8 cellular contexts compared by ENCODE assay signal in genomic region chr6:41735427-41736206, GRCh38. TPM values are rescaled to one million over a fixed set of nuclear protein-coding genes. Genes with fewer than 3 reads are reported as not detected.
DNase-seq lines count a peak whose midpoint lies in the region; ATAC-seq and TF ChIP-seq lines count a peak whose summit lies in the region.

Gene TFEB, minus strand, starts transcription at chr6:41735608. Its CDS starts 44,395 bp downstream, at chr6:41691213.

- no peaks in the 10 kb centered on the region for H3K27me3 ChIP-seq in BLaER1
- H3K27me3 ChIP-seq in right lobe of liver = no peaks in the 10 kb centered on the region

- H3K27ac ChIP-seq in BLaER1 (peak within 1 kb of the TSS; percentile 94), right lobe of liver (peak within 1 kb of the TSS; percentile 80 to 88 (median 87))

- ATAC-seq in GM19324 (IDR thresholded peaks at IDR 0.05; ENCODE audit: low FRiP score, unreplicated experiment) (peak; percentile 45), HG03469 (IDR thresholded peaks at IDR 0.05; ENCODE audit: unreplicated experiment) (peak; percentile 54), right lobe of liver (peak; percentile 87 to 92 (median 89))

- H3K4me1 ChIP-seq in BLaER1 = peaks cover 47% of the 10 kb centered on the region
- no peaks in the 10 kb centered on the region for H3K4me1 ChIP-seq in right lobe of liver

- H3K36me3 ChIP-seq in BLaER1 (no peaks in the 10 kb centered on the region), right lobe of liver (no peaks in the 10 kb centered on the region)

- peak; percentile 89 to 100 (median 94) for TF ChIP-seq CTCF in right lobe of liver (IDR thresholded peaks at IDR 0.05)

- intact Hi-C loops in right lobe of liver (cut with DNase I) = no loop called here

- H4K20me1 ChIP-seq in BLaER1 = peaks cover 14% of the 10 kb centered on the region

- peak; percentile 66 for TF ChIP-seq POLR2A in right lobe of liver (IDR thresholded peaks at IDR 0.05)

- peak within 1 kb of the TSS; percentile 100 for H3K4me2 ChIP-seq in BLaER1

- no peaks in the 10 kb centered on the region for H3K9me3 ChIP-seq in BLaER1
- no peaks in the 10 kb centered on the region for H3K9me3 ChIP-seq in right lobe of liver

- peak within 1 kb of the TSS; percentile 96 for H3K9ac ChIP-seq in BLaER1

- DNase-seq in NCI-H69 (lab: John Stamatoyannopoulos, UW) (peak; percentile 95), dermis blood vessel endothelial cell (peak; percentile 93), right lobe of liver (peak; percentile 96 to 97 (median 96))
- DNase-seq in activated CD4-positive, alpha-beta T cell treated with anti-CD3 and anti-CD28 coated beads, Interleukin-2, amount 50 U/mL, for 48 hours = peak; percentile 94 to 95
- DNase-seq in stimulated activated CD4-positive, alpha-beta T cell treated with anti-CD3 and anti-CD28 coated beads, Interleukin-4, amount 100 ng/mL, for 4 hours = peak; percentile 91 to 95

- 15% methylated on average over 7 of the region's 50 CpGs for WGBS in right lobe of liver (ENCODE audit: insufficient coverage, low coverage, low lambda C conversion rate, missing lambda C conversion rate)

- H3K4me3 ChIP-seq in BLaER1 (peak within 1 kb of the TSS; percentile 90), right lobe of liver (peak within 1 kb of the TSS; percentile 79 to 96 (median 89))

RNA-seq across cellular contexts. Expression of gene TFEB, which starts in this region (rescaled TPM):
- total RNA-seq in dermis blood vessel endothelial cell (5.7 and 6.5 TPM in 2 replicates), right lobe of liver (1 to 10 TPM; 4.5 to 9.2 (median 6.6) TPM)

Comparison
In these comparisons a context has a peak if more than half of its experiments do, and no peak if none do; other contexts are left out.
1. Peak in every context shown above with its lines: DNase-seq, ATAC-seq, H3K4me3 ChIP-seq and H3K27ac ChIP-seq.